Comparison of ENCODE assay signal across 12 cellular contexts in the genomic region with DNA sequence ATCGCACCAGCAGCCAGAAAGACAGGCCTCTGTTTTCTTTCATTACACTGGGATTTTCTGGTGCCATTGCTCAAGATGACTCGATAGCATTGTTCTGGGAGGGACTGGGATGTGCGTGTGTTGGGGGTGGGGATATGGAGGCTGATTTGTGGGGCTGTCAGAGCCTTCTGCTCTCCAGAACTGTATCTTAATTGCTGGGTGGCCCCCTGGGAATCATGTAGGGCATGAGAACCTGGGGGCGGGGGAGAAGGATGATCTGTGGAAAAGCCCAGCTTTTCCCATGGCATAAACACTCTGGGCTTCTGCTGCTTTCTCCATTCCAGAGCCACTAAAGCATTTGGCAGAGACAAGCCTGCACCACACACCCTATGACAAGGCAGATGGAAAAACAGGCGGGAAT.
DNase-seq lines count a peak whose midpoint lies in the region; ATAC-seq and TF ChIP-seq lines count a peak whose summit lies in the region.
"Had no signal": no experiment of that assay in that cellular context is flagged by ENCODE, and none has a peak within 500 bp of the region (broad histone marks: within the 10 kb centered on the region; RNA-seq: fewer than 3 reads in every experiment).

No MANE protein-coding gene starts in this region.

- H3K27ac Mint-ChIP-seq in effector memory CD8-positive, alpha-beta T cell = no peak overlapping the region
- no peak overlapping the region for H3K27ac Mint-ChIP-seq in stimulated activated effector memory CD8-positive, alpha-beta T cell treated with anti-CD3 and anti-CD28 coated beads, Interleukin-12 subunit alpha, Interleukin-12 subunit beta, amount 100 ng/mL, for 72 hours

- H3K36me3 ChIP-seq in HEK293 (ENCODE audit: control insufficient read depth in 2 of 2, insufficient read depth in 1 of 2, low read length in 2 of 2) (no peaks in the 10 kb centered on the region), adipocyte (ENCODE audit: control insufficient read depth, insufficient read depth, low read length, severe bottlenecking) (no peaks in the 10 kb centered on the region), stomach smooth muscle (ENCODE audit: control insufficient read depth in 2 of 2, insufficient read depth in 2 of 2, low read length in 2 of 2) (no peaks in the 10 kb centered on the region), MG63 (no peaks in the 10 kb centered on the region)

- ATAC-seq in GM18868 (IDR thresholded peaks at IDR 0.05; ENCODE audit: unreplicated experiment) = no peak
- ATAC-seq in effector memory CD8-positive, alpha-beta T cell (replicated peaks) = no peak
- no peak for ATAC-seq in stimulated activated effector memory CD8-positive, alpha-beta T cell treated with anti-CD3 and anti-CD28 coated beads, Interleukin-12 subunit alpha, Interleukin-12 subunit beta, amount 100 ng/mL, for 72 hours

- H3K27ac ChIP-seq in HEK293 (ENCODE audit: extremely low read depth, low read depth, low read length) (no peak overlapping the region), stomach smooth muscle (ENCODE audit: low read length) (peak overlapping the region; percentile 31)

- H3K4me1 ChIP-seq in HEK293 (ENCODE audit: control insufficient read depth, insufficient read depth, low read length) (no peaks in the 10 kb centered on the region), adipocyte (ENCODE audit: control insufficient read depth, insufficient read depth, low read length) (peaks cover 47% of the 10 kb centered on the region), stomach smooth muscle (ENCODE audit: control insufficient read depth, insufficient read depth, low read length) (peaks cover 10% of the 10 kb centered on the region)

- TF ChIP-seq CTCF in HEK293 (tag by site-specific recombination; IDR thresholded peaks at IDR 0.05) = no peak

- H3K9me3 Mint-ChIP-seq in effector memory CD8-positive, alpha-beta T cell = peaks cover 0 to under 1% of the 10 kb centered on the region in 2 donors
- no peaks in the 10 kb centered on the region for H3K9me3 Mint-ChIP-seq in stimulated activated effector memory CD8-positive, alpha-beta T cell treated with anti-CD3 and anti-CD28 coated beads, Interleukin-12 subunit alpha, Interleukin-12 subunit beta, amount 100 ng/mL, for 72 hours

- H3K4me3 Mint-ChIP-seq in effector memory CD8-positive, alpha-beta T cell = no peak overlapping the region
- no peak overlapping the region for H3K4me3 Mint-ChIP-seq in stimulated activated effector memory CD8-positive, alpha-beta T cell treated with anti-CD3 and anti-CD28 coated beads, Interleukin-12 subunit alpha, Interleukin-12 subunit beta, amount 100 ng/mL, for 72 hours

- H3K9ac ChIP-seq in adipocyte (ENCODE audit: low read length) (peak overlapping the region; percentile 44), stomach smooth muscle (ENCODE audit: low read length in 2 of 2) (no peak overlapping the region)

- no peaks in the 10 kb centered on the region for H3K27me3 ChIP-seq in adipocyte (replicated peaks; ENCODE audit: control insufficient read depth, insufficient read depth, low read length)
- peaks cover 0 to 3% of the 10 kb centered on the region in 2 donors for H3K27me3 ChIP-seq in stomach smooth muscle (ENCODE audit: control insufficient read depth in 1 of 2, insufficient read depth in 2 of 2, low read length in 2 of 2)
- H3K27me3 ChIP-seq in MG63 = no peaks in the 10 kb centered on the region

- peaks cover 5 to 13% of the 10 kb centered on the region in 2 donors for H3K4me1 Mint-ChIP-seq in effector memory CD8-positive, alpha-beta T cell (ENCODE audit: low read depth in 2 of 2)
- peaks cover 30% of the 10 kb centered on the region for H3K4me1 Mint-ChIP-seq in stimulated activated effector memory CD8-positive, alpha-beta T cell treated with anti-CD3 and anti-CD28 coated beads, Interleukin-12 subunit alpha, Interleukin-12 subunit beta, amount 100 ng/mL, for 72 hours

- peaks cover 20 to 70% of the 10 kb centered on the region in 2 donors for H3K27me3 Mint-ChIP-seq in effector memory CD8-positive, alpha-beta T cell

- H3K36me3 Mint-ChIP-seq in effector memory CD8-positive, alpha-beta T cell (ENCODE audit: insufficient read depth) = no peaks in the 10 kb centered on the region
- H3K36me3 Mint-ChIP-seq in stimulated activated effector memory CD8-positive, alpha-beta T cell treated with anti-CD3 and anti-CD28 coated beads, Interleukin-12 subunit alpha, Interleukin-12 subunit beta, amount 100 ng/mL, for 72 hours = no peaks in the 10 kb centered on the region

- CTCF ChIA-PET in HEK293 (lab: Yijun Ruan, JAX) = interaction anchor here (0.6 kb wide), 1 partner anchor 286 kb away, joined by 4 read pairs; no protein-coding TSS in a partner anchor

- H3K4me3 ChIP-seq in HEK293 (ENCODE audit: low read depth, low read length) (no peak overlapping the region), adipocyte (ENCODE audit: low read length) (no peak overlapping the region), stomach smooth muscle (ENCODE audit: low read length in 2 of 2) (no peak overlapping the region), MG63 (no peak overlapping the region)

- DNase-seq in adipocyte (ENCODE audit: low read depth) = peak; percentile 14
- peak; percentile 56 for DNase-seq in left kidney (ENCODE audit: low read depth, low spot score)
- DNase-seq in effector memory CD8-positive, alpha-beta T cell = no peak
- DNase-seq in MG63 = no peak
- no peak for DNase-seq in stimulated activated effector memory CD8-positive, alpha-beta T cell treated with anti-CD3 and anti-CD28 coated beads, Interleukin-12 subunit alpha, Interleukin-12 subunit beta, amount 100 ng/mL, for 72 hours (ENCODE audit: low spot score in 2 of 2)
- DNase-seq: DMS79 treated with DMSO at 0.1 percent for 48 hours; effector memory CD4-positive, alpha-beta T cell; NCI-H2081 treated with DMSO at 0.1 percent for 48 hours; stimulated activated CD4-positive, alpha-beta T cell treated with anti-CD3 and anti-CD28 coated beads, Interleukin-15, amount 100 ng/mL, for 24 hours had no signal

- H3K9me3 ChIP-seq in HEK293 (ENCODE audit: control insufficient read depth, insufficient read depth, low read depth, low read length) (no peaks in the 10 kb centered on the region), adipocyte (ENCODE audit: control insufficient read depth, low read length) (no peaks in the 10 kb centered on the region), stomach smooth muscle (ENCODE audit: control insufficient read depth in 2 of 2, low read length in 2 of 2) (no peaks in the 10 kb centered on the region), MG63 (no peaks in the 10 kb centered on the region)

- POLR2A ChIA-PET in HEK293 (lab: Yijun Ruan, JAX) = no interaction called here

TF ChIP-seq in HEK293, 187 proteins besides CTCF, POLR2A, EP300 and RAD21:
- TF ChIP-seq ZNF549 (tag by site-specific recombination; IDR thresholded peaks at IDR 0.05) (no peak), PRDM4 (tag by site-specific recombination; IDR thresholded peaks at IDR 0.05) (no peak), ZNF341 (tag by site-specific recombination; IDR thresholded peaks at IDR 0.05; ENCODE audit: low read depth) (0 out of 2 replicates have a peak, but pooled peaks have one; percentile 28)

Comparison
In these comparisons a context has a peak if more than half of its experiments do, and no peak if none do; other contexts are left out.
1. DNase-seq: peak in adipocyte (single experiment) and left kidney (single experiment); none in effector memory CD8-positive, alpha-beta T cell (0 of 3), MG63 (single experiment) and stimulated activated effector memory CD8-positive, alpha-beta T cell treated with anti-CD3 and anti-CD28 coated beads, Interleukin-12 subunit alpha, Interleukin-12 subunit beta, amount 100 ng/mL, for 72 hours (0 of 2).